35 cellular contexts compared by ENCODE assay signal in the genomic region with DNA sequence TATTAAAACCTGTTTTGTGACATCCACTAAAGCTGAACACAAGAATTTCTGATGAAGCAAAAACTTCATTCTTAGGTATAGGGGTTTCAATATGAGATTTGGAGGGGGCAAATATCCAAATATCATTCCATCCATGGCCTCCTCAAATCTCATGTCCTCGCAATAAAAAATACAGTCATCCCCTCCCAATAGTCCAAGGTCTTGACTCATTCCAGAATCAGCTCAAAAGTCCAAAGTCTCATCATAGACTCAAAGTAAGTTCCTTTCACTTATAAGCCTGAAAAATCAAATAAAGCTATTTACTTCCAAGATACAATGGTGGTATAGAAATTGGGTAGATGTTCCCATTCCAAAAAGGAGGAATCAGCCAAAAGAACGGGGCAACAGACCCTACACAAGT.
"Had no signal": no experiment of that assay in that cellular context is flagged by ENCODE, and none has a peak within 500 bp of the region (broad histone marks: within the 10 kb centered on the region; RNA-seq: fewer than 3 reads in every experiment).

No MANE protein-coding gene starts in this region.

- H3K27me3 ChIP-seq: MG63 had no signal

- H3K27ac ChIP-seq: KMS-11 had no signal

- DNase-seq: Karpas-422, Kasumi-1, MG63, MM.1S, MV-4-11, NCI-H1048, NCI-H1092, NCI-H1092 treated with DMSO at 0.1 percent for 48 hours, NCI-H1105, NCI-H1105 treated with DMSO at 0.1 percent for 48 hours, NCI-H1417, NCI-H1417 treated with DMSO at 0.1 percent for 48 hours, NCI-H1436, NCI-H1436 treated with DMSO at 0.1 percent for 48 hours, NCI-H146, NCI-H1694, NCI-H1694 treated with DMSO at 0.1 percent for 48 hours, NCI-H187, NCI-H187 treated with DMSO at 0.1 percent for 48 hours, NCI-H1930, NCI-H2029, NCI-H2029 treated with DMSO at 0.1 percent for 48 hours, NCI-H2081, NCI-H2081 treated with DMSO at 0.1 percent for 48 hours, NCI-H2107, NCI-H2171, NCI-H2171 treated with DMSO at 0.1 percent for 48 hours, NCI-H2227 treated with DMSO at 0.1 percent for 48 hours, NCI-H226, NCI-H345, NCI-H446, NCI-H446 treated with DMSO at 0.1 percent for 48 hours, NCI-H510A, NCI-H510A treated with DMSO at 0.1 percent for 48 hours had no signal

- H3K4me2 ChIP-seq: KMS-11 had no signal

- H3K4me3 ChIP-seq: MG63 had no signal

- H3K9ac ChIP-seq: KMS-11 had no signal
